Comparison of ENCODE assay signal across 21 cellular contexts in genomic region chr5:40600383-40600782, GRCh38.
"Had no signal": no experiment of that assay in that cellular context is flagged by ENCODE, and none has a peak within 500 bp of the region (broad histone marks: within the 10 kb centered on the region; RNA-seq: fewer than 3 reads in every experiment).

No MANE protein-coding gene starts in this region.

- H3K27me3 Mint-ChIP-seq: memory B cell had no signal

- H3K4me1 ChIP-seq: left ventricle myocardium inferior, lower lobe of right lung, pancreas, stomach had no signal

- H3K9me3 ChIP-seq: left ventricle myocardium inferior, lower lobe of right lung, pancreas, stomach, thoracic aorta had no signal

- H3K4me3 ChIP-seq: hepatocyte, left ventricle myocardium inferior, lower lobe of right lung, neural progenitor cell, pancreas, smooth muscle cell, stomach, thoracic aorta had no signal

- H3K9me3 Mint-ChIP-seq: dendritic cell treated with granulocyte-macrophage colony-stimulating factor and Interleukin-4, amounts not matched to agents 40 ng/mL and 50 ng/mL, for 4 days; natural killer cell treated with Interleukin-12 subunit alpha and Interleukin-12 subunit beta and Interleukin-15 and Interleukin-18, amount 100 ng/mL, for 72 hours; neural progenitor cell had no signal

- DNase-seq: foreskin keratinocyte; head of caudate nucleus; kidney; left cardiac atrium; left ventricle myocardium inferior; lower lobe of right lung; midbrain; nucleus accumbens; pancreas; right cardiac atrium; stimulated activated CD4-positive, alpha-beta T cell treated with anti-CD3 and anti-CD28 coated beads, Interleukin-2, amount 100 ng/mL, for 48 hours; stomach; substantia nigra had no signal

- H3K36me3 ChIP-seq: left ventricle myocardium inferior, lower lobe of right lung, neural progenitor cell, pancreas, stomach, thoracic aorta had no signal

- ATAC-seq: foreskin keratinocyte; left cardiac atrium; lower lobe of right lung; natural killer cell treated with Interleukin-12 subunit alpha and Interleukin-12 subunit beta and Interleukin-15 and Interleukin-18, amount 100 ng/mL, for 72 hours; pancreas; right cardiac atrium had no signal

- H3K27ac ChIP-seq: foreskin keratinocyte, hepatocyte, left ventricle myocardium inferior, lower lobe of right lung, neural progenitor cell, pancreas, stomach, thoracic aorta had no signal

- H3K27me3 ChIP-seq: foreskin keratinocyte, hepatocyte, neural progenitor cell, pancreas, stomach had no signal

- H3K27ac Mint-ChIP-seq: memory B cell; natural killer cell treated with Interleukin-12 subunit alpha and Interleukin-12 subunit beta and Interleukin-15 and Interleukin-18, amount 100 ng/mL, for 72 hours; neural progenitor cell; progenitor cell of endocrine pancreas had no signal

- H3K4me3 Mint-ChIP-seq: dendritic cell treated with granulocyte-macrophage colony-stimulating factor and Interleukin-4, amounts not matched to agents 40 ng/mL and 50 ng/mL, for 4 days; memory B cell; natural killer cell treated with Interleukin-12 subunit alpha and Interleukin-12 subunit beta and Interleukin-15 and Interleukin-18, amount 100 ng/mL, for 72 hours; neural progenitor cell had no signal

- H3K36me3 Mint-ChIP-seq: memory B cell; natural killer cell treated with Interleukin-12 subunit alpha and Interleukin-12 subunit beta and Interleukin-15 and Interleukin-18, amount 100 ng/mL, for 72 hours; neural progenitor cell had no signal
